ENCODE assay signal across 8 cellular contexts in the genomic region with DNA sequence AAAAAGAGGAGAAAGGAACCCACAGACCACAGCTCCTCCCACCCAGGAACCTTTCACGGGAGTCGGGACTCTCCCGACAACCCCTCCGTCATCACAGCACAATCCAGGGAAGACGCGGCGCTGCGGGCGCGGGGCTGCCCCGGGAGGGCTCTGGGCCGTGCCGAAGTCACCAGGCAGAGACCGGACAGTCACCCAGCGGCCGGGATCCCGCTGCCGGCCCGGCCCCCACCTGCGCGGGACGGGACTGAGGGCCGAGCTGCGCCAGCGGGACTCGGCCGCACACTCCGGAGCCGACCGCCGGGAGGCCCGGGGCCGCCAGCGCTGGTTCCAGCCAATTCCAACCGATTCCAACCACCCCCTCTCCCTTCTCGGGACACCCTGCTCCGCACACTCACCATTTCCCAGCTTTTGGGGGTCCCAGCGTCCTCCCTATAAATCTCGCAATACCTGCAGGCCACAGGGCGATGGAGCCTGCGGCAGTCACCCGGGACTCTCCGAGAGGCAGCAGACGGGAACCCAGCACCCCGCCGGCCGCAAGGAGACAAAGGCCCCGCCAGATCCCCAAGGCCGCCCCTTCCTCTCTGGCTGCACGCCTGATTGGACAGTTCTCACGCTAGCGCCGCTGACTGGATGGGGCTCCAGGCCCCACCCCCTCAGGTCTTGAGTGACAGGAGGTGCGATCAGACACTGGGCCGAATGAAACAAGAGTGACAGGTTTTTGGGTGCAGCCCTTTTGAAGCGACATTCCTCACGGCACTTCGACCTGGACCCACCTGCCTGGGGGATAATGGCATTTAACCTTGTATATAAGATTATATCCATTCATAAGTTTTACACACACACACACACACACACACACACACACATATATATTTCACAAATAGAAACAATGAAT. TPM values are rescaled to one million over a fixed set of nuclear protein-coding genes. Genes with fewer than 3 reads are reported as not detected.
A peak's percentile ranks its signal among the peaks of the same experiment; 100 is the strongest.
DNase-seq lines count a peak whose midpoint lies in the region; ATAC-seq and TF ChIP-seq lines count a peak whose summit lies in the region.

A gene (minus strand): TSS at position 547 of the 895 bp plus-strand sequence. CDS start 149 bp downstream, at position 398.

- H3K27me3 ChIP-seq in ACC112 (ENCODE audit: insufficient read depth, low read length) = no peaks in the 10 kb centered on the region

- CTCF ChIA-PET in activated B cell treated with CpG ODN at 0.5 μM for 24 hours (lab: Charles Lee) = no interaction called here

- H3K36me3 ChIP-seq in ACC112 (ENCODE audit: insufficient read depth, low read length) = peaks cover 15% of the 10 kb centered on the region

- DNase-seq in NCI-H2171 (lab: John Stamatoyannopoulos, UW) (peak; percentile 95), activated B cell treated with CpG ODN at 0.5 μM for 24 hours (peak; percentile 56), dermis blood vessel endothelial cell (peak; percentile 97), left lobe of liver (ENCODE audit: low spot score) (peak; percentile 64)
- DNase-seq in stimulated activated CD4-positive, alpha-beta T cell treated with anti-CD3 and anti-CD28 coated beads, Interleukin-1b, Interleukin-23, amount 100 ng/mL, for 48 hours = peak; percentile 77

- peak within 1 kb of the TSS; percentile 92 for H3K4me3 Mint-ChIP-seq in activated B cell treated with CpG ODN at 0.5 μM for 24 hours

- H3K27me3 Mint-ChIP-seq in activated B cell treated with CpG ODN at 0.5 μM for 24 hours = peaks cover 14% of the 10 kb centered on the region

- peaks cover 21% of the 10 kb centered on the region for H3K9me3 Mint-ChIP-seq in activated B cell treated with CpG ODN at 0.5 μM for 24 hours

- no peak for TF ChIP-seq CTCF in activated B cell treated with CpG ODN at 0.5 μM for 24 hours (IDR thresholded peaks at IDR 0.05)

- peaks cover 4% of the 10 kb centered on the region for H3K4me1 ChIP-seq in ACC112 (ENCODE audit: control insufficient read depth, insufficient read depth, low read length, unreplicated experiment)

- H3K4me1 Mint-ChIP-seq in activated B cell treated with CpG ODN at 0.5 μM for 24 hours = peaks cover 10% of the 10 kb centered on the region

- POLR2A ChIA-PET in activated B cell treated with CpG ODN at 0.5 μM for 24 hours (lab: Charles Lee) = no interaction called here

- H3K27ac Mint-ChIP-seq in activated B cell treated with CpG ODN at 0.5 μM for 24 hours = peak within 1 kb of the TSS; percentile 18

- H3K79me2 ChIP-seq in ACC112 (ENCODE audit: control insufficient read depth, insufficient read depth, low read length, unreplicated experiment) = peaks cover 28% of the 10 kb centered on the region

- intact Hi-C loops in activated B cell treated with CpG ODN at 0.5 μM for 24 hours (cut with micrococcal nuclease) = loop anchor here (1.0 kb wide), 2 partner anchors 71 to 76 kb away; a partner anchor contains a TSS

- H2AFZ ChIP-seq in ACC112 (ENCODE audit: low read length, unreplicated experiment) = peak within 1 kb of the TSS; percentile 88

- ATAC-seq in GM18511 (IDR thresholded peaks at IDR 0.05; ENCODE audit: unreplicated experiment) = peak; percentile 86
- ATAC-seq in HG02973 (IDR thresholded peaks at IDR 0.05; ENCODE audit: unreplicated experiment) = peak; percentile 99
- peak; percentile 100 for ATAC-seq in activated B cell treated with CpG ODN at 0.5 μM for 24 hours (ENCODE audit: low read depth)
- peak; percentile 86 for ATAC-seq in left lobe of liver

- H3K36me3 Mint-ChIP-seq in activated B cell treated with CpG ODN at 0.5 μM for 24 hours (ENCODE audit: low read depth) = peaks cover 6% of the 10 kb centered on the region

- peak within 1 kb of the TSS; percentile 96 for H3K4me3 ChIP-seq in ACC112 (ENCODE audit: low read depth, low read length)

- peak within 1 kb of the TSS; percentile 59; the same call in 1 of the 2 replicates for H3K27ac ChIP-seq in ACC112 (ENCODE audit: low read depth, low read length)

RNA-seq across cellular contexts. Expression of the gene that starts here (rescaled TPM):
- 0.07 and 0.83 TPM in 2 replicates for total RNA-seq in activated B cell treated with CpG ODN at 0.5 μM for 24 hours
- total RNA-seq in dermis blood vessel endothelial cell = 2.7 and 2.9 TPM in 2 replicates
- not detected for total RNA-seq in left lobe of liver

Comparison
In these comparisons a context has a peak if more than half of its experiments do, and no peak if none do; other contexts are left out.
1. Peak in every context shown above with its lines: DNase-seq, ATAC-seq, H3K4me3 ChIP-seq and H3K27ac ChIP-seq.
2. Peak in DNase-seq and ATAC-seq in activated B cell treated with CpG ODN at 0.5 μM for 24 hours; RNA of the gene not detected or under 1 TPM.
3. Peak in DNase-seq and ATAC-seq in left lobe of liver; RNA of the gene not detected or under 1 TPM.